8 cellular contexts compared by ENCODE assay signal in the genomic region with DNA sequence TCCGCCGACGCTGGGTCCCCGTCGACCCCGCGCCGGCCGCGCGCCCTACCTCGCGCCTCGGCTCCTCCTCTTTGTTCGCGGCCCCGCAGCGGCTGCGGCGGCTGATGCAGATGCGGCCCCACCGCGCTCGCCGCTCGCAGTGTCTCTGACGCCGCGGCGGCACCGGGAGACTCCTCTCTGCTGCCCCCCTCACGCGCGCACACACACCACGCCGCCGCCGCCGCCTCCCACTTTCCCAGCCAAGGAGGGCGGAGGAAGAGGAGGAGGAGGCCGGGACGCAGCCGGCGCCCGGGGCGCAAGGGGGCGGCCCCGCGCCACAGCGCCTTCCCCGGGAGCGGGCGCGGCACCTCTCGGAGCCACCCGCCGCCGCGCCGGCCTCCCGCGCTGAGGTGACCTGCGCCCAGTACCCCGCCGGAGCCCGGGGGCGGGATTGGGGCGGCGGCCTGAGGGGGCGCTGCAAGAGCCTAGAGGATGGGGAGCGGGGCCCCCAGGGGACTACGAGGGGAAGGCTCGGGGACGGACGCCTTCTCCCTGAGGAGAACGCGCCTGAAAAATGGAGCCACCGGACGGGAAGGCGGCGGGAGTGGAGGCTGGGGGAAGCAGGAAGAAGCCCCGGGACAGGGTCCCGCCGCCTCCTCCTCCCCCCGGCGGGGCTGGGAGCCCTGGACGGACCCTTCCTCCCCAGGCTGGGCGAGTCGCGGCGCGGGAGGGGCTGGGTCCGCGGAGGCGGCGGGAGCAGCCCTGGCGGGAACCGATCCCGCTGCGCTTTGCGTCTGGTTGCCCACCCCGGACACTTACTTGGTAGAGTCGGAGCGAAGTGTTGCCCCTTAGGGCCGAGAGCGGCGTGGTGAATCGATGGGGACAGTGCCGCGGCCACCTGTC. TPM values are rescaled to one million over a fixed set of nuclear protein-coding genes. Genes with fewer than 3 reads are reported as not detected.
DNase-seq lines count a peak whose midpoint lies in the region; ATAC-seq and TF ChIP-seq lines count a peak whose summit lies in the region.

Gene SH3RF1, minus strand, starts transcription at position 147 of the 882 bp plus-strand sequence. CDS start 1,744 bp downstream, outside the sequence.

- H3K27ac Mint-ChIP-seq in activated naive CD8-positive, alpha-beta T cell: no peak within 1 kb of the TSS

- H3K27me3 Mint-ChIP-seq in activated naive CD8-positive, alpha-beta T cell: peaks cover 29% of the 10 kb centered on the region

- intact Hi-C loops in head of caudate nucleus (cut with DNase I): loop anchor here (5.0 to 10.0 kb wide), 2 partner anchors 214 to 259 kb away; partner anchors contain the start of gene CBR4

- TF ChIP-seq CTCF in omental fat pad (IDR thresholded peaks at IDR 0.05): no peak

- ATAC-seq in HG03175 (IDR thresholded peaks at IDR 0.05; ENCODE audit: unreplicated experiment) (peak; percentile 57), omental fat pad (ENCODE audit: low FRiP score) (peak; percentile 80)

- DNase-seq in D341Med (ENCODE audit: low spot score): peak; percentile 91
- peak; percentile 71 for DNase-seq in NCI-H748 (lab: John Stamatoyannopoulos, UW; ENCODE audit: unreplicated experiment)
- peak; percentile 57 to 95 (median 87) for DNase-seq in head of caudate nucleus
- peak; percentile 60 for DNase-seq in omental fat pad (ENCODE audit: low spot score)
- DNase-seq in NAMALWA (ENCODE audit: low spot score): no peak

- peaks cover 11% of the 10 kb centered on the region for H3K4me1 Mint-ChIP-seq in activated naive CD8-positive, alpha-beta T cell (ENCODE audit: low read depth)

- TF ChIP-seq POLR2A in GM19193 (IDR thresholded peaks at IDR 0.05; ENCODE audit: extremely low read depth, insufficient read depth, insufficient read length): peak; percentile 56

- H3K9me3 Mint-ChIP-seq in activated naive CD8-positive, alpha-beta T cell (ENCODE audit: low read depth): no peaks in the 10 kb centered on the region

- H3K36me3 Mint-ChIP-seq in activated naive CD8-positive, alpha-beta T cell: no peaks in the 10 kb centered on the region

- peak within 1 kb of the TSS; percentile 83 for H3K4me3 Mint-ChIP-seq in activated naive CD8-positive, alpha-beta T cell

RNA-seq across cellular contexts. Expression of gene SH3RF1, which starts in this region (rescaled TPM):
- total RNA-seq in omental fat pad: 10 to 100 TPM; 15.9 to 28.5 (median 23.5) TPM
